Comparison of ENCODE assay signal across 7 cellular contexts in the genomic region with DNA sequence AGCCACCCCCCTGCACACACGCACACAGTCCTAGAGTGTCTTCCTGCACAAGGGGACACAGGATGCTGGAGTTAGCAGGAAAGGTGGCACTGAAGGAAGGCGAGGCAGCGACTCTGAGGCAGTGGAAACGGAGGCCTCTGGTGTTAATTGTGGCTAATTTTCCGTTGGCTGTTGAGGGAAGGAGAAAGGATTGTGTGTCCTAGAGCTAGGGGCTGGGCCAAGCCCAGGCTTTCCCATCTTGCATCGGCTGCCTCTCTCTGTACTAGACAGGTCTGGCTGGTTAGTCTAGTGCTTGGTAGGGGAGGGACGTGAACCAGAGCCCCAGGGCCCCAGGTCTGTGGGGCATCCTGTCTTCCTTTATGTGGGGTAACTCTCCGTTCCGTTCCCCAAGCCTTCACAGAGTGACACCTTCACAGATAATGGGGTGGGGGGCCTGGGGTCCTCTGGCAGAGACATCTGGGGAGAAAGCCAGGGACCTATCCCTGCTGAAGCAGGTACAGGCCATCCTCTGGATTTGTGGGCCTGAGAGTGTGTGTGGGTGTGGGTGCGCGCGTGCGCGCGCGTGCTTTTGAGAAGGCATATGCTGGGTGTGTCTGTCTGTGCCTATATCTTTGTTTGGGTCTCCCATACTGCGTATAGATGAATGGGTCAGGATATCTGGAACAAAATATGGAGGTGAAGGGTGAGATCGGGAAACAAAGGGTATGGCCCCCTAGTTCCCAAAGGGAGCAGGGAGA. TPM values are rescaled to one million over a fixed set of nuclear protein-coding genes. Genes with fewer than 3 reads are reported as not detected.
DNase-seq lines count a peak whose midpoint lies in the region; ATAC-seq and TF ChIP-seq lines count a peak whose summit lies in the region.

A gene (plus strand): TSS at position 606 of the 737 bp plus-strand sequence. CDS start 212 bp downstream, outside the sequence.

- peaks cover 5% of the 10 kb centered on the region; the same call in 1 of the 2 replicates for H3K36me3 ChIP-seq in HUES48 (ENCODE audit: control insufficient read depth, insufficient read depth, low read length)

- no peak for TF ChIP-seq CTCF in cardiac fibroblast (IDR thresholded peaks at IDR 0.05; ENCODE audit: low read depth, low read length)

- peaks cover 11% of the 10 kb centered on the region for H3K27me3 ChIP-seq in HUES48 (ENCODE audit: control insufficient read depth, insufficient read depth, low read length)
- H3K27me3 ChIP-seq in layer of hippocampus (ENCODE audit: control insufficient read depth, insufficient read depth, low read length): no peaks in the 10 kb centered on the region

- peaks cover 17% of the 10 kb centered on the region for H3K4me1 Mint-ChIP-seq in T-helper 17 cell

- H3K27ac ChIP-seq in HUES48 (ENCODE audit: low read depth, low read length) (peak within 1 kb of the TSS; percentile 73), layer of hippocampus (ENCODE audit: low read depth, low read length) (peak within 1 kb of the TSS; percentile 93)

- 0 out of 2 replicates have a peak within 1 kb of the TSS, but pooled peaks have one; percentile 40 for H3K9ac ChIP-seq in HUES48 (ENCODE audit: low read depth, low read length)

- DNase-seq in T-helper 17 cell (no peak), cardiac fibroblast (ENCODE audit: low read depth in 2 of 2) (peak; percentile 26 to 32), midbrain (lab: John Stamatoyannopoulos, UW) (no peak), germinal center (ENCODE audit: low spot score) (no peak)
- peak; percentile 59 to 61 for DNase-seq in stimulated activated CD4-positive, alpha-beta T cell treated with anti-CD3 and anti-CD28 coated beads, Interleukin-4, amount 100 ng/mL, for 4 hours

- H3K9me3 ChIP-seq in HUES48 (ENCODE audit: control insufficient read depth, insufficient read depth, low read length) (no peaks in the 10 kb centered on the region), T-helper 17 cell (ENCODE audit: control insufficient read depth, low read length, poor library complexity, severe bottlenecking) (no peaks in the 10 kb centered on the region)

- H3K27ac Mint-ChIP-seq in T-helper 17 cell: no peak within 1 kb of the TSS

- peak; percentile 20 for ATAC-seq in T-helper 17 cell

- H3K4me3 Mint-ChIP-seq in T-helper 17 cell: no peak within 1 kb of the TSS

- no peaks in the 10 kb centered on the region for H3K27me3 Mint-ChIP-seq in T-helper 17 cell

- H3K4me3 ChIP-seq in HUES48 (ENCODE audit: low read depth, low read length) (peak within 1 kb of the TSS; percentile 85), cardiac fibroblast (replicated peaks in 1 of 2; ENCODE audit: low read depth in 2 of 2, low read length in 2 of 2) (peak within 1 kb of the TSS; percentile 35 to 53)

- H3K4me1 ChIP-seq in HUES48 (ENCODE audit: control insufficient read depth, insufficient read depth, low read length): peaks cover 30% of the 10 kb centered on the region

- peaks cover 8% of the 10 kb centered on the region for H3K36me3 Mint-ChIP-seq in T-helper 17 cell (ENCODE audit: low read depth)

RNA-seq across cellular contexts. Expression of the gene that starts here (rescaled TPM):
- total RNA-seq in T-helper 17 cell: 100 to 1,000 TPM; 219 TPM

Comparison
In these comparisons a context has a peak if more than half of its experiments do, and no peak if none do; other contexts are left out.
1. DNase-seq: peak in cardiac fibroblast (2 of 2) and stimulated activated CD4-positive, alpha-beta T cell treated with anti-CD3 and anti-CD28 coated beads, Interleukin-4, amount 100 ng/mL, for 4 hours (2 of 2); none in T-helper 17 cell (0 of 3), midbrain (single experiment) and germinal center (single experiment).